ENCODE assay signal across 13 cellular contexts in genomic region chr16:66619036-66619435, GRCh38. TPM values are rescaled to one million over a fixed set of nuclear protein-coding genes. Genes with fewer than 3 reads are reported as not detected.
DNase-seq lines count a peak whose midpoint lies in the region; TF ChIP-seq lines count a peak whose summit lies in the region.
"Had no signal": no experiment of that assay in that cellular context is flagged by ENCODE, and none has a peak within 500 bp of the region (broad histone marks: within the 10 kb centered on the region; RNA-seq: fewer than 3 reads in every experiment).

No MANE protein-coding gene starts in this region.

- peak overlapping the region; percentile 51 for H3K4me2 ChIP-seq in PC-9

- 0 out of 2 replicates have a peak, but pooled peaks cover 8% of the 10 kb centered on the region for H3K36me3 ChIP-seq in PC-9 (ENCODE audit: low read depth)

- H2AFZ ChIP-seq in PC-9, result no peak overlapping the region

- peaks cover 63% of the 10 kb centered on the region for H3K4me1 Mint-ChIP-seq in osteocyte (ENCODE audit: unreplicated experiment)
- H3K4me1 Mint-ChIP-seq in activated T-helper 2 cell treated with anti-CD3 and anti-CD28 coated beads, Interferon-gamma antibody, Interleukin-2, Interleukin-4, amounts not matched to agents 10 μg/mL and 5 μg/mL and 100 μg/mL, durations not matched to agents 14 hours and 24 hours and 36 hours (ENCODE audit: low read depth), result peaks cover 3% of the 10 kb centered on the region

- H3K36me3 Mint-ChIP-seq in osteocyte (ENCODE audit: unreplicated experiment), result peaks cover 8% of the 10 kb centered on the region
- peaks cover 4% of the 10 kb centered on the region for H3K36me3 Mint-ChIP-seq in activated T-helper 2 cell treated with anti-CD3 and anti-CD28 coated beads, Interferon-gamma antibody, Interleukin-2, Interleukin-4, amounts not matched to agents 10 μg/mL and 5 μg/mL and 100 μg/mL, durations not matched to agents 14 hours and 24 hours and 36 hours (ENCODE audit: low read depth)

- POLR2A ChIA-PET in PC-9 (lab: Charles Lee; ENCODE audit: unreplicated experiment), result interaction anchor here (0.5 to 0.8 kb wide), 4 partner anchors 10 to 72 kb away, joined by 3 to 4 read pairs (median 4); no protein-coding TSS in a partner anchor

- peaks cover 34% of the 10 kb centered on the region for H3F3A ChIP-seq in PC-9 (ENCODE audit: insufficient read depth, low read depth)

- no peaks in the 10 kb centered on the region for H3K9me3 Mint-ChIP-seq in osteocyte (ENCODE audit: unreplicated experiment)
- no peaks in the 10 kb centered on the region for H3K9me3 Mint-ChIP-seq in activated T-helper 2 cell treated with anti-CD3 and anti-CD28 coated beads, Interferon-gamma antibody, Interleukin-2, Interleukin-4, amounts not matched to agents 10 μg/mL and 5 μg/mL and 100 μg/mL, durations not matched to agents 14 hours and 24 hours and 36 hours

- BruUV-seq in PC-9 (replicated peaks; lab: Mats Ljungman, UMichigan), result no TSS peak

- H3K27ac Mint-ChIP-seq in osteocyte (ENCODE audit: unreplicated experiment), result peak overlapping the region; percentile 87
- H3K27ac Mint-ChIP-seq in activated T-helper 2 cell treated with anti-CD3 and anti-CD28 coated beads, Interferon-gamma antibody, Interleukin-2, Interleukin-4, amounts not matched to agents 10 μg/mL and 5 μg/mL and 100 μg/mL, durations not matched to agents 14 hours and 24 hours and 36 hours, result no peak overlapping the region

- no peaks in the 10 kb centered on the region for H3K9me3 ChIP-seq in PC-9 (ENCODE audit: insufficient read depth, low read depth)

- no peaks in the 10 kb centered on the region for H3K27me3 ChIP-seq in PC-9 (ENCODE audit: insufficient read depth, low read depth)

- intact Hi-C loops in PC-9 (cut with micrococcal nuclease; ENCODE audit: unreplicated experiment), result no loop called here
- intact Hi-C loops in activated T-helper 2 cell treated with anti-CD3 and anti-CD28 coated beads, Interferon-gamma antibody, Interleukin-2, Interleukin-4, amounts not matched to agents 10 μg/mL and 5 μg/mL and 100 μg/mL, durations not matched to agents 14 hours and 24 hours and 36 hours (cut with micrococcal nuclease), result no loop called here

- peaks cover 31% of the 10 kb centered on the region for H3K4me1 ChIP-seq in PC-9 (replicated peaks; ENCODE audit: insufficient read depth)

- H3K27me3 Mint-ChIP-seq in osteocyte (ENCODE audit: unreplicated experiment), result no peaks in the 10 kb centered on the region
- no peaks in the 10 kb centered on the region for H3K27me3 Mint-ChIP-seq in activated T-helper 2 cell treated with anti-CD3 and anti-CD28 coated beads, Interferon-gamma antibody, Interleukin-2, Interleukin-4, amounts not matched to agents 10 μg/mL and 5 μg/mL and 100 μg/mL, durations not matched to agents 14 hours and 24 hours and 36 hours (ENCODE audit: low read depth)

- TF ChIP-seq CTCF in PC-9 (conservative IDR thresholded peaks at IDR 0.05) (no peak), osteocyte (IDR thresholded peaks at IDR 0.05) (no peak)

- DNase-seq in AG08396 (ENCODE audit: low spot score) (peak; percentile 43), PC-9 (no peak), dedifferentiated amniotic fluid mesenchymal stem cell (ENCODE audit: extremely low spot score) (peak; percentile 45), osteocyte (ENCODE audit: extremely low spot score, unreplicated experiment) (no peak), anterior cingulate cortex (lab: John Stamatoyannopoulos, UW) (no peak), NCI-H2196 (lab: John Stamatoyannopoulos, UW; ENCODE audit: unreplicated experiment) (no peak), ecto neural progenitor cell (ENCODE audit: low spot score) (no peak)
- no peak for DNase-seq in activated T-helper 2 cell treated with anti-CD3 and anti-CD28 coated beads, Interferon-gamma antibody, Interleukin-2, Interleukin-4, amounts not matched to agents 10 μg/mL and 5 μg/mL and 100 μg/mL, durations not matched to agents 14 hours and 24 hours and 36 hours (ENCODE audit: low spot score)
- DNase-seq: NCI-H1092, NCI-H446 treated with DMSO at 0.1 percent for 48 hours, small intestine had no signal

- no peak overlapping the region for H3K4me3 ChIP-seq in PC-9

- no peaks in the 10 kb centered on the region for H4K20me1 ChIP-seq in PC-9 (ENCODE audit: insufficient read depth)

- H3K27ac ChIP-seq in PC-9, result peak overlapping the region; percentile 54

- H3K79me2 ChIP-seq in PC-9 (ENCODE audit: low read depth), result no peaks in the 10 kb centered on the region

- CTCF ChIA-PET in PC-9 (lab: Charles Lee), result interaction anchor here (1.0 to 2.3 kb wide), 5 partner anchors 11 to 249 kb away, joined by 4 to 15 read pairs (median 7); no protein-coding TSS in a partner anchor

- H3K4me3 Mint-ChIP-seq in osteocyte (ENCODE audit: unreplicated experiment), result no peak overlapping the region
- H3K4me3 Mint-ChIP-seq in activated T-helper 2 cell treated with anti-CD3 and anti-CD28 coated beads, Interferon-gamma antibody, Interleukin-2, Interleukin-4, amounts not matched to agents 10 μg/mL and 5 μg/mL and 100 μg/mL, durations not matched to agents 14 hours and 24 hours and 36 hours (ENCODE audit: low read depth), result no peak overlapping the region
- H3K4me3 Mint-ChIP-seq: CD14-positive monocyte had no signal

- no peaks in the 10 kb centered on the region for H3K9me2 ChIP-seq in PC-9 (ENCODE audit: insufficient read depth)

RNA-seq across cellular contexts. Expression of gene CMTM3, which starts 14.5 kb away (rescaled TPM):
- total RNA-seq in PC-9 (2021) (32.0 and 33.1 TPM in 2 replicates), osteocyte (96.3 and 104 TPM in 2 replicates)
- 90.6 and 96.4 TPM in 2 replicates for total RNA-seq in activated T-helper 2 cell treated with anti-CD3 and anti-CD28 coated beads, Interferon-gamma antibody, Interleukin-2, Interleukin-4, amounts not matched to agents 10 μg/mL and 5 μg/mL and 100 μg/mL, durations not matched to agents 14 hours and 24 hours and 36 hours

RNA-seq across cellular contexts. Expression of gene CMTM2, which starts 39.8 kb away (rescaled TPM):
- total RNA-seq in PC-9 (2021), result 0.65 TPM in 1 of 2 replicates, not detected in the other
- total RNA-seq in osteocyte, result not detected in 2 replicates
- total RNA-seq in activated T-helper 2 cell treated with anti-CD3 and anti-CD28 coated beads, Interferon-gamma antibody, Interleukin-2, Interleukin-4, amounts not matched to agents 10 μg/mL and 5 μg/mL and 100 μg/mL, durations not matched to agents 14 hours and 24 hours and 36 hours, result 0.30 and 0.53 TPM in 2 replicates
- total RNA-seq: urinary bladder had no signal

RNA-seq across cellular contexts. Expression of gene CMTM1, which starts 52.8 kb away (rescaled TPM):
- total RNA-seq in PC-9 (2021) (6.1 and 9.4 TPM in 2 replicates), osteocyte (7.8 and 8.0 TPM in 2 replicates)
- total RNA-seq in activated T-helper 2 cell treated with anti-CD3 and anti-CD28 coated beads, Interferon-gamma antibody, Interleukin-2, Interleukin-4, amounts not matched to agents 10 μg/mL and 5 μg/mL and 100 μg/mL, durations not matched to agents 14 hours and 24 hours and 36 hours, result 9.1 and 10.7 TPM in 2 replicates

Comparison
In these comparisons a context has a peak if more than half of its experiments do, and no peak if none do; other contexts are left out.
1. DNase-seq: peak in AG08396 (single experiment) and dedifferentiated amniotic fluid mesenchymal stem cell (single experiment); none in PC-9 (0 of 2), osteocyte (single experiment), anterior cingulate cortex (0 of 58), activated T-helper 2 cell treated with anti-CD3 and anti-CD28 coated beads, Interferon-gamma antibody, Interleukin-2, Interleukin-4, amounts not matched to agents 10 μg/mL and 5 μg/mL and 100 μg/mL, durations not matched to agents 14 hours and 24 hours and 36 hours (single experiment), NCI-H2196 (single experiment) and ecto neural progenitor cell (single experiment).